ENCODE assay signal across 8 cellular contexts in the genomic region with DNA sequence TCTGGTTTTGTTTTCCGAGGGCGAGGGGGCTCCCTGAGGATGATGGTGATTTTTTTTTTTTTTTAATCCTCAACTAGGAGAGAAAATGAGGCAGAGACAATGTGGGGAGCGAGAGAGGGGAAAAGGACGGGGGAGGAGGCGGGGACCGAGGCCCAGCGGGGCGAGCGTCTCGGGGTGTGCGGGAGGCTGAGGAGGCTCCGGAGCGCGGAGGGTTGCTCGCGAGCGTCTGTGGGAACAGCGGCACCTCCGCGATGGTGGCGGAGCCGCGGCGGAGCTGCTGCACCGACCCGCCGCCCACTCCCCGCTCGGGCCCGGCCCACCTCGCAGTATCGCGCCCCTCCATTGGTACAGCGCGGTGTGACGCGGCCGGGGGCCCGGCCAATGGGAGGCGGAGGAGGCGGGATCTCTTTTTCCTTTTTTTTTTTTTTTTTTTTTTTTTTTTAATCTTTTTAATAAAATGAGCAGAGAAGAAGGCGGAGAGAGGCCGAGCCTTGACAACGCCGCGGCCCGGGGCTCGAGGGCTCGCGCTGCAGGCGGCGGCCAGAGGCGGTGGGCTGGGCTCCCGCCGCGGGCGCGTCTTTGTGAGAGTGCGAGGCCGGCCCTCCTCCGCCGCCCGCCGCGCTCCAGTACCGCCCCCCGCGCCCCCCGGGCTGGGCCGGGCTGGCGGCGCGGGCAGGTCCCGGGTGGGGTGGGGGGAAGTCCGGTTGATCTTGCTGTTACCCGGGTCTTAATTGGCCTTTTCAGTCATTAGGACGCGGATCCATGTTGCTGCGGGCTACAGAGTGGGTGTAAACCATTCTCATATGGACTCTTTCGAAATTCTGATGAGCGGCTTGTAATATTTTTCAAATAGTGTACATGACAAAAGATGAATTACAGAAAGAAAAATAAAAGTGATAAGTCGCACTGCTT. TPM values are rescaled to one million over a fixed set of nuclear protein-coding genes. Genes with fewer than 3 reads are reported as not detected.
A peak's percentile ranks its signal among the peaks of the same experiment; 100 is the strongest.
DNase-seq lines count a peak whose midpoint lies in the region; TF ChIP-seq lines count a peak whose summit lies in the region.

A gene (minus strand): TSS at position 228 of the 912 bp plus-strand sequence.

- peak within 1 kb of the TSS; percentile 94 for H3K9ac ChIP-seq in ES-I3 (ENCODE audit: low read depth, low read length)
- peak within 1 kb of the TSS; percentile 95 for H3K9ac ChIP-seq in Loucy (ENCODE audit: low read depth, low read length, poor library complexity, severe bottlenecking)
- H3K9ac ChIP-seq in neural progenitor cell, result peak within 1 kb of the TSS; percentile 87
- peak within 1 kb of the TSS; percentile 93 to 95 for H3K9ac ChIP-seq in stomach smooth muscle (ENCODE audit: low read length in 2 of 2)

- DNase-seq in H7 (peak; percentile 99), SIG-M5 (lab: John Stamatoyannopoulos, UW) (peak; percentile 16), fibroblast of villous mesenchyme (ENCODE audit: low read depth) (peak; percentile 97), neural progenitor cell (ENCODE audit: low spot score) (peak; percentile 97)
- peak; percentile 99 for DNase-seq in activated effector memory CD4-positive, alpha-beta T cell treated with anti-CD3 and anti-CD28 coated beads, Interleukin-2, amount 50 U/mL, for 16 hours

- H3K4me3 ChIP-seq in H7 (ENCODE audit: insufficient read depth, low read depth, low read length), result peak within 1 kb of the TSS; percentile 80
- H3K4me3 ChIP-seq in Loucy (ENCODE audit: low read length, poor library complexity, severe bottlenecking), result peak within 1 kb of the TSS; percentile 99
- H3K4me3 ChIP-seq in fibroblast of villous mesenchyme (ENCODE audit: low read depth, low read length), result peak within 1 kb of the TSS; percentile 89
- H3K4me3 ChIP-seq in neural progenitor cell, result peak within 1 kb of the TSS; percentile 85
- H3K4me3 ChIP-seq in stomach smooth muscle (ENCODE audit: low read length in 2 of 2), result peak within 1 kb of the TSS; percentile 91

- peaks cover 29% of the 10 kb centered on the region for H3K4me1 ChIP-seq in ES-I3 (ENCODE audit: insufficient read depth, low read length)
- peaks cover 43% of the 10 kb centered on the region for H3K4me1 ChIP-seq in Loucy (ENCODE audit: insufficient read depth, low read length, poor library complexity, severe bottlenecking)
- peaks cover 20% of the 10 kb centered on the region for H3K4me1 ChIP-seq in neural progenitor cell
- H3K4me1 ChIP-seq in stomach smooth muscle (ENCODE audit: control insufficient read depth, insufficient read depth, low read length), result peaks cover 17% of the 10 kb centered on the region

- H3K9me3 ChIP-seq in ES-I3 (ENCODE audit: control insufficient read depth, insufficient read depth, low read length) (no peaks in the 10 kb centered on the region), Loucy (ENCODE audit: insufficient read depth, low read depth, low read length) (no peaks in the 10 kb centered on the region), neural progenitor cell (ENCODE audit: low read depth) (no peaks in the 10 kb centered on the region), stomach smooth muscle (ENCODE audit: control insufficient read depth in 2 of 2, low read length in 2 of 2) (no peaks in the 10 kb centered on the region)

- H3K36me3 ChIP-seq in ES-I3 (ENCODE audit: insufficient read depth, low read length) (no peaks in the 10 kb centered on the region), H7 (replicated peaks; ENCODE audit: control insufficient read depth, insufficient read depth, low read length) (no peaks in the 10 kb centered on the region), Loucy (ENCODE audit: insufficient read depth, low read length) (no peaks in the 10 kb centered on the region), neural progenitor cell (no peaks in the 10 kb centered on the region), stomach smooth muscle (ENCODE audit: control insufficient read depth in 2 of 2, insufficient read depth in 2 of 2, low read length in 2 of 2) (no peaks in the 10 kb centered on the region)

- peak within 1 kb of the TSS; percentile 86 for H3K4me2 ChIP-seq in Loucy (ENCODE audit: low read depth, low read length, poor library complexity, severe bottlenecking)
- H3K4me2 ChIP-seq in neural progenitor cell, result peak within 1 kb of the TSS; percentile 94

- H3K4me1 Mint-ChIP-seq in neural progenitor cell, result peaks cover 48% of the 10 kb centered on the region

- H3K27ac ChIP-seq in neural progenitor cell, result peak within 1 kb of the TSS; percentile 94
- peak within 1 kb of the TSS; percentile 94 for H3K27ac ChIP-seq in stomach smooth muscle (ENCODE audit: low read length)

- TF ChIP-seq CTCF in Loucy (conservative IDR thresholded peaks at IDR 0.05; ENCODE audit: low read length) (no peak), fibroblast of villous mesenchyme (IDR thresholded peaks at IDR 0.05; ENCODE audit: insufficient read depth, low read depth, low read length) (no peak), neural progenitor cell (IDR thresholded peaks at IDR 0.05) (no peak)

- peak within 1 kb of the TSS; percentile 96 for H2AFZ ChIP-seq in Loucy (ENCODE audit: low read length)
- peak within 1 kb of the TSS; percentile 70 for H2AFZ ChIP-seq in neural progenitor cell (replicated peaks)

- peaks cover 47% of the 10 kb centered on the region for H3K79me2 ChIP-seq in Loucy (ENCODE audit: insufficient read depth, low read length)
- H3K79me2 ChIP-seq in neural progenitor cell (ENCODE audit: low read depth), result peaks cover 46% of the 10 kb centered on the region

- peaks cover 1% of the 10 kb centered on the region for H3K36me3 Mint-ChIP-seq in neural progenitor cell

- H3F3A ChIP-seq in Loucy (ENCODE audit: low read depth) (peaks cover 5% of the 10 kb centered on the region; the same call in 1 of the 2 replicates), neural progenitor cell (ENCODE audit: low read depth) (peaks cover 31% of the 10 kb centered on the region)

- H4K20me1 ChIP-seq in Loucy (ENCODE audit: insufficient read depth, low read length, poor library complexity, severe bottlenecking), result peaks cover 41% of the 10 kb centered on the region
- H4K20me1 ChIP-seq in neural progenitor cell (ENCODE audit: low read depth), result peaks cover 30% of the 10 kb centered on the region

- H3K27me3 Mint-ChIP-seq in neural progenitor cell (ENCODE audit: insufficient read depth, low read depth), result peaks cover 10% of the 10 kb centered on the region

- no peaks in the 10 kb centered on the region for H3K9me3 Mint-ChIP-seq in neural progenitor cell

- peak within 1 kb of the TSS; percentile 99 for H3K27ac Mint-ChIP-seq in neural progenitor cell

- H3K27me3 ChIP-seq in H7 (ENCODE audit: control insufficient read depth, insufficient read depth, low read length), result no peaks in the 10 kb centered on the region
- H3K27me3 ChIP-seq in Loucy (ENCODE audit: insufficient read depth, low read length, poor library complexity, severe bottlenecking), result peaks cover 3% of the 10 kb centered on the region
- H3K27me3 ChIP-seq in neural progenitor cell, result no peaks in the 10 kb centered on the region
- no peaks in the 10 kb centered on the region for H3K27me3 ChIP-seq in stomach smooth muscle (ENCODE audit: control insufficient read depth in 1 of 2, insufficient read depth in 2 of 2, low read length in 2 of 2)

- H3K4me3 Mint-ChIP-seq in neural progenitor cell, result peak within 1 kb of the TSS; percentile 99

- no peaks in the 10 kb centered on the region for H3K9me2 ChIP-seq in Loucy (replicated peaks; ENCODE audit: low read depth, low read length)

RNA-seq across cellular contexts. Expression of the gene that starts here (rescaled TPM):
- total RNA-seq in H7 (2014; rRNA removed; shearing (Covaris generic)), result 75.8 and 98.8 TPM in 2 replicates
- total RNA-seq in fibroblast of villous mesenchyme (51.4 and 56.0 TPM in 2 replicates), neural progenitor cell (ENCODE audit: low replicate concordance) (29.8 and 46.5 TPM in 2 replicates)

Comparison
In these comparisons a context has a peak if more than half of its experiments do, and no peak if none do; other contexts are left out.
1. Peak in every context shown above with its lines: DNase-seq, H3K4me3 ChIP-seq and H3K27ac ChIP-seq.
2. DNase-seq: peak in every context shown above with its lines; median percentile 99 in H7; 99 in activated effector memory CD4-positive, alpha-beta T cell treated with anti-CD3 and anti-CD28 coated beads, Interleukin-2, amount 50 U/mL, for 16 hours; 97 in fibroblast of villous mesenchyme; 97 in neural progenitor cell; 16 in SIG-M5.